9 cellular contexts compared by ENCODE assay signal in genomic region chr14:58749066-58749669, GRCh38.
A peak's percentile ranks its signal among the peaks of the same experiment; 100 is the strongest.
DNase-seq lines count a peak whose midpoint lies in the region; ATAC-seq and TF ChIP-seq lines count a peak whose summit lies in the region.
"Had no signal": no experiment of that assay in that cellular context is flagged by ENCODE, and none has a peak within 500 bp of the region (broad histone marks: within the 10 kb centered on the region; RNA-seq: fewer than 3 reads in every experiment).

No MANE protein-coding gene starts in this region.

- H3K36me3 ChIP-seq in SJSA1, result no peaks in the 10 kb centered on the region
- H3K36me3 ChIP-seq: ascending aorta had no signal

- peak overlapping the region; percentile 59 for H3K27ac ChIP-seq in SJSA1
- H3K27ac ChIP-seq: ascending aorta had no signal

- H3K27ac Mint-ChIP-seq in stimulated activated naive CD8-positive, alpha-beta T cell treated with anti-CD3 and anti-CD28 coated beads, Interleukin-15, amount 100 ng/mL, for 72 hours, result peak overlapping the region; percentile 11 to 69

- no peak for TF ChIP-seq CTCF in foreskin fibroblast (IDR thresholded peaks at IDR 0.05; ENCODE audit: low read depth, low read length)

- H3K4me3 ChIP-seq in SJSA1 (no peak overlapping the region), foreskin fibroblast (ENCODE audit: low read depth in 1 of 2, low read length in 2 of 2) (no peak overlapping the region)
- H3K4me3 ChIP-seq: ascending aorta had no signal

- peak overlapping the region; percentile 11 to 33 for H3K4me3 Mint-ChIP-seq in stimulated activated naive CD8-positive, alpha-beta T cell treated with anti-CD3 and anti-CD28 coated beads, Interleukin-15, amount 100 ng/mL, for 72 hours

- H3K9me3 Mint-ChIP-seq in stimulated activated naive CD8-positive, alpha-beta T cell treated with anti-CD3 and anti-CD28 coated beads, Interleukin-15, amount 100 ng/mL, for 72 hours, result no peaks in the 10 kb centered on the region

- H3K27me3 ChIP-seq in SJSA1 (replicated peaks), result no peaks in the 10 kb centered on the region
- H3K27me3 ChIP-seq: ascending aorta had no signal

- peaks cover 13% of the 10 kb centered on the region for H3K27me3 Mint-ChIP-seq in stimulated activated naive CD8-positive, alpha-beta T cell treated with anti-CD3 and anti-CD28 coated beads, Interleukin-15, amount 100 ng/mL, for 72 hours

- H3K9me3 ChIP-seq in SJSA1 (replicated peaks), result no peaks in the 10 kb centered on the region
- H3K9me3 ChIP-seq: ascending aorta had no signal

- H3K4me1 Mint-ChIP-seq in stimulated activated naive CD8-positive, alpha-beta T cell treated with anti-CD3 and anti-CD28 coated beads, Interleukin-15, amount 100 ng/mL, for 72 hours, result peaks cover 11% of the 10 kb centered on the region

- DNase-seq in activated T-cell treated with anti-CD3 and anti-CD28 coated beads for 48 hours (ENCODE audit: low read depth) (peak; percentile 7), SJSA1 (ENCODE audit: low read depth in 1 of 2, low spot score in 2 of 2) (peak; percentile 86 to 95), foreskin fibroblast (peak; percentile 88 to 91), NCI-H526 (lab: John Stamatoyannopoulos, UW) (no peak)
- no peak for DNase-seq in activated T-cell treated with anti-CD3 and anti-CD28 coated beads, Interleukin-2, amount 50 U/mL, for 1 hour
- DNase-seq in stimulated activated naive CD8-positive, alpha-beta T cell treated with anti-CD3 and anti-CD28 coated beads, Interleukin-15, amount 100 ng/mL, for 72 hours, result peak; percentile 37 to 78

- peak; percentile 77 for ATAC-seq in GM21381 (IDR thresholded peaks at IDR 0.05; ENCODE audit: unreplicated experiment)
- ATAC-seq in HG03469 (IDR thresholded peaks at IDR 0.05; ENCODE audit: unreplicated experiment), result peak; percentile 77
- ATAC-seq in stimulated activated naive CD8-positive, alpha-beta T cell treated with anti-CD3 and anti-CD28 coated beads, Interleukin-15, amount 100 ng/mL, for 72 hours, result peak; percentile 96

- H3K4me1 ChIP-seq in SJSA1 (replicated peaks), result peaks cover 54% of the 10 kb centered on the region

Comparison
In these comparisons a context has a peak if more than half of its experiments do, and no peak if none do; other contexts are left out.
1. DNase-seq: peak in activated T-cell treated with anti-CD3 and anti-CD28 coated beads for 48 hours (single experiment), SJSA1 (2 of 2), foreskin fibroblast (2 of 2) and stimulated activated naive CD8-positive, alpha-beta T cell treated with anti-CD3 and anti-CD28 coated beads, Interleukin-15, amount 100 ng/mL, for 72 hours (2 of 2); none in activated T-cell treated with anti-CD3 and anti-CD28 coated beads, Interleukin-2, amount 50 U/mL, for 1 hour (single experiment) and NCI-H526 (0 of 2).
2. Peak in every context shown above with its lines, with median percentiles within 50 percentile points of each other: ATAC-seq.